ENCODE assay signal across 24 cellular contexts in genomic region chr10:132351611-132352010, GRCh38.
"Had no signal": no experiment of that assay in that cellular context is flagged by ENCODE, and none has a peak within 500 bp of the region (broad histone marks: within the 10 kb centered on the region; RNA-seq: fewer than 3 reads in every experiment).

No MANE protein-coding gene starts in this region.

- H3K27ac ChIP-seq: hepatocyte, left lung, neural progenitor cell, ovary, psoas muscle, right atrium auricular region, skin epidermis, vagina had no signal

- H3K27ac Mint-ChIP-seq: activated naive CD8-positive, alpha-beta T cell treated with anti-CD3 and anti-CD28 coated beads for 36 hours; activated T-cell treated with anti-CD3 and anti-CD28 coated beads, Interleukin-2, amount 50 U/mL, for 24 hours; activated T-helper 17 cell treated with anti-CD3 and anti-CD28 coated beads, Interleukin-2, amount 50 U/mL, for 72 hours; mesothelial cell of epicardium; naive thymus-derived CD8-positive, alpha-beta T cell; neural progenitor cell; stimulated activated effector memory CD8-positive, alpha-beta T cell treated with anti-CD3 and anti-CD28 coated beads, Interleukin-12 subunit alpha, Interleukin-12 subunit beta, amount 100 ng/mL, for 72 hours had no signal

- H3K9me3 ChIP-seq: left lung, ovary, psoas muscle, right atrium auricular region, vagina had no signal

- H3K27me3 Mint-ChIP-seq: activated naive CD8-positive, alpha-beta T cell treated with anti-CD3 and anti-CD28 coated beads for 36 hours; activated T-cell treated with anti-CD3 and anti-CD28 coated beads, Interleukin-2, amount 50 U/mL, for 24 hours; activated T-helper 17 cell treated with anti-CD3 and anti-CD28 coated beads, Interleukin-2, amount 50 U/mL, for 72 hours; naive thymus-derived CD8-positive, alpha-beta T cell had no signal

- DNase-seq: activated naive CD4-positive, alpha-beta T cell; activated naive CD8-positive, alpha-beta T cell treated with anti-CD3 and anti-CD28 coated beads for 36 hours; activated T-cell treated with anti-CD3 and anti-CD28 coated beads, Interleukin-2, amount 50 U/mL, for 24 hours; amygdala; effector CD4-positive, alpha-beta T cell; erythroblast; foreskin fibroblast; kidney glomerular epithelial cell; mammary epithelial cell; stimulated activated CD4-positive, alpha-beta T cell treated with anti-CD3 and anti-CD28 coated beads, Interleukin-2, amount 100 ng/mL, for 24 hours; T-helper 9 cell; trophoblast cell had no signal

- H3K4me3 ChIP-seq: hepatocyte, left lung, neural progenitor cell, ovary, psoas muscle, right atrium auricular region, skin epidermis, vagina had no signal

- H3K4me1 ChIP-seq: left lung, neural progenitor cell, psoas muscle, right atrium auricular region, vagina had no signal

- H3K4me3 Mint-ChIP-seq: activated naive CD8-positive, alpha-beta T cell treated with anti-CD3 and anti-CD28 coated beads for 36 hours; activated T-cell treated with anti-CD3 and anti-CD28 coated beads, Interleukin-2, amount 50 U/mL, for 24 hours; activated T-helper 17 cell treated with anti-CD3 and anti-CD28 coated beads, Interleukin-2, amount 50 U/mL, for 72 hours; mesothelial cell of epicardium; naive thymus-derived CD8-positive, alpha-beta T cell; neural progenitor cell; stimulated activated effector memory CD8-positive, alpha-beta T cell treated with anti-CD3 and anti-CD28 coated beads, Interleukin-12 subunit alpha, Interleukin-12 subunit beta, amount 100 ng/mL, for 72 hours had no signal

- H3K27me3 ChIP-seq: hepatocyte, left lung, neural progenitor cell, ovary, right atrium auricular region, vagina had no signal

- H3K9me3 Mint-ChIP-seq: activated naive CD8-positive, alpha-beta T cell treated with anti-CD3 and anti-CD28 coated beads for 36 hours; activated T-cell treated with anti-CD3 and anti-CD28 coated beads, Interleukin-2, amount 50 U/mL, for 24 hours; activated T-helper 17 cell treated with anti-CD3 and anti-CD28 coated beads, Interleukin-2, amount 50 U/mL, for 72 hours; mesothelial cell of epicardium; naive thymus-derived CD8-positive, alpha-beta T cell; neural progenitor cell; stimulated activated effector memory CD8-positive, alpha-beta T cell treated with anti-CD3 and anti-CD28 coated beads, Interleukin-12 subunit alpha, Interleukin-12 subunit beta, amount 100 ng/mL, for 72 hours had no signal

- H3K36me3 ChIP-seq: neural progenitor cell, ovary, right atrium auricular region had no signal

- H3K4me1 Mint-ChIP-seq: mesothelial cell of epicardium had no signal

- H3K36me3 Mint-ChIP-seq: activated naive CD8-positive, alpha-beta T cell treated with anti-CD3 and anti-CD28 coated beads for 36 hours; stimulated activated effector memory CD8-positive, alpha-beta T cell treated with anti-CD3 and anti-CD28 coated beads, Interleukin-12 subunit alpha, Interleukin-12 subunit beta, amount 100 ng/mL, for 72 hours had no signal

- ATAC-seq: activated T-helper 17 cell treated with anti-CD3 and anti-CD28 coated beads, Interleukin-2, amount 50 U/mL, for 72 hours; left lung; naive thymus-derived CD8-positive, alpha-beta T cell; psoas muscle; stimulated activated effector memory CD8-positive, alpha-beta T cell treated with anti-CD3 and anti-CD28 coated beads, Interleukin-12 subunit alpha, Interleukin-12 subunit beta, amount 100 ng/mL, for 72 hours had no signal

- H3K9ac ChIP-seq: neural progenitor cell had no signal
